Comparison of ENCODE assay signal across 1 cellular context in genomic region chr2:18600255-18600613, GRCh38.
TF ChIP-seq lines count a peak whose summit lies in the region.

No MANE protein-coding gene starts in this region.

TF ChIP-seq in IMR-90, 13 proteins besides CTCF, POLR2A, EP300 and RAD21:
- TF ChIP-seq RFX5 (IDR thresholded peaks at IDR 0.05; ENCODE audit: low read depth, low read length) (no peak), USF2 (IDR thresholded peaks at IDR 0.05; ENCODE audit: low read depth, low read length) (no peak), SMC3 (IDR thresholded peaks at IDR 0.05; ENCODE audit: low read depth, low read length) (no peak), MXI1 (IDR thresholded peaks at IDR 0.05; ENCODE audit: borderline replicate concordance, low read depth, low read length) (no peak), BHLHE40 (IDR thresholded peaks at IDR 0.05; ENCODE audit: low read depth, low read length) (no peak), CEBPB (IDR thresholded peaks at IDR 0.05; ENCODE audit: low read depth, low read length) (no peak), MAFK (IDR thresholded peaks at IDR 0.05; ENCODE audit: low read depth, low read length) (no peak), RCOR1 (IDR thresholded peaks at IDR 0.05; ENCODE audit: insufficient replicate concordance, low read length) (no peak), CHD1 (IDR thresholded peaks at IDR 0.05; ENCODE audit: low read depth, low read length) (no peak), NFE2L2 (IDR thresholded peaks at IDR 0.05; ENCODE audit: low read depth, low read length) (no peak), FOS (IDR thresholded peaks at IDR 0.05; ENCODE audit: low read depth, low read length) (no peak), ELK1 (IDR thresholded peaks at IDR 0.05; ENCODE audit: borderline replicate concordance, low read depth, low read length) (no peak), MAZ (IDR thresholded peaks at IDR 0.05; ENCODE audit: borderline replicate concordance, low read depth, low read length) (no peak)
TF ChIP-seq in IMR-90: peak in this region for 0.
